In the genomic region with DNA sequence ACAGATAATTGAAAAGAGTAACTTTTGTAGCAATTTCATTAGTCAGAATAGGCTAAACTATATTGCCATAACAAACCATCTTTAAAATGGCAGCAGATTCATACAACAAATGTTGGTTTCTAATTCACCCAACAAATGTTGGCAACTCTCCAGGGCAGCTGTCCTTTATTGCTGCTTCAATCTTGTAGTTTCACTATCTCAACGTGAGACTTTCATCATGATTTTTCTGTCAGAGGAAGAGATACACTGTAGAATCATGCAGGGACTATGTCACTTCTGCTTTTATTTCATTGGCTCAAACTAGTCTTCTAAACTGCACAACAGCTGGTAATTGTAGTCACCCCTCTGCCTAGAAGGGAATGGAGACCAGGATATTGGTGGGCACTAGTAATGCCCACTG, we compare ENCODE assay signal across 10 cellular contexts.
A peak's percentile ranks its signal among the peaks of the same experiment; 100 is the strongest.
DNase-seq lines count a peak whose midpoint lies in the region; ATAC-seq and TF ChIP-seq lines count a peak whose summit lies in the region.
"Had no signal": no experiment of that assay in that cellular context is flagged by ENCODE, and none has a peak within 500 bp of the region (broad histone marks: within the 10 kb centered on the region; RNA-seq: fewer than 3 reads in every experiment).

No MANE protein-coding gene starts in this region.

- no peak overlapping the region for H3K4ac ChIP-seq in H9 (ENCODE audit: low read depth, low read length)

- no peaks in the 10 kb centered on the region for H3K9me3 Mint-ChIP-seq in H9

- H3K4me1 ChIP-seq in H9 (ENCODE audit: insufficient read depth, low read length), result peaks cover 2% of the 10 kb centered on the region
- H3K4me1 ChIP-seq in PC-9 (replicated peaks; ENCODE audit: insufficient read depth), result no peaks in the 10 kb centered on the region

- H3K27me3 ChIP-seq in H9 (ENCODE audit: insufficient read depth, low read length), result no peaks in the 10 kb centered on the region
- no peaks in the 10 kb centered on the region for H3K27me3 ChIP-seq in PC-9 (ENCODE audit: insufficient read depth, low read depth)
- H3K27me3 ChIP-seq: upper lobe of left lung had no signal

- no peak overlapping the region for H3K18ac ChIP-seq in H9 (ENCODE audit: insufficient read length, low read depth, low read length)

- no peak overlapping the region for H3K4me3 ChIP-seq in PC-9
- H3K4me3 ChIP-seq: upper lobe of left lung had no signal

- no peaks in the 10 kb centered on the region for H3K79me2 ChIP-seq in H9 (ENCODE audit: insufficient read depth, low read length)
- H3K79me2 ChIP-seq in PC-9 (ENCODE audit: low read depth), result peaks cover 86% of the 10 kb centered on the region

- no peak overlapping the region for H2BK120ac ChIP-seq in H9 (ENCODE audit: low read depth, low read length, poor library complexity, severe bottlenecking)

- H2BK12ac ChIP-seq in H9 (ENCODE audit: insufficient read length, low read depth, low read length), result no peak overlapping the region

- H3K4me3 Mint-ChIP-seq in H9, result no peak overlapping the region

- CTCF ChIA-PET in PC-9 (lab: Charles Lee), result no interaction called here

- no peak overlapping the region for H3K9ac ChIP-seq in H9 (ENCODE audit: extremely low read depth, insufficient read length, low read length)

- H3K27ac Mint-ChIP-seq in H9, result no peak overlapping the region

- no peak overlapping the region for H2BK5ac ChIP-seq in H9 (ENCODE audit: insufficient read length, low read length)

- no peaks in the 10 kb centered on the region for H3K9me2 ChIP-seq in PC-9 (ENCODE audit: insufficient read depth)

- DNase-seq in COR-L47 (lab: John Stamatoyannopoulos, UW) (peak; percentile 52), SK-MEL-5 (ENCODE audit: low read depth, low spot score) (peak; percentile 69), iris pigment epithelial cell (ENCODE audit: low read depth) (peak; percentile 65), H9 (no peak), PC-9 (no peak), mesenteric fat pad (ENCODE audit: low spot score) (no peak)
- DNase-seq: activated CD4-positive, CD25-positive, alpha-beta regulatory T cell treated with anti-CD3 and anti-CD28 coated beads, Interleukin-2, amount 50 U/mL, for 72 hours; upper lobe of left lung had no signal

- H3F3A ChIP-seq in PC-9 (ENCODE audit: insufficient read depth, low read depth), result peaks cover 39% of the 10 kb centered on the region

- no peaks in the 10 kb centered on the region for H3K9me3 ChIP-seq in H9 (ENCODE audit: control insufficient read depth, low read depth, low read length)
- no peaks in the 10 kb centered on the region for H3K9me3 ChIP-seq in PC-9 (ENCODE audit: insufficient read depth, low read depth)
- H3K9me3 ChIP-seq: upper lobe of left lung had no signal

- no peaks in the 10 kb centered on the region for H3K27me3 Mint-ChIP-seq in H9 (ENCODE audit: low read depth)

- no peak overlapping the region for H2BK20ac ChIP-seq in H9 (ENCODE audit: low read depth, low read length, poor library complexity, severe bottlenecking)

- no peaks in the 10 kb centered on the region for H3K79me1 ChIP-seq in H9 (ENCODE audit: insufficient read depth, low read depth, low read length, poor library complexity, severe bottlenecking)

- H4K91ac ChIP-seq in H9 (ENCODE audit: insufficient read length, low read depth, low read length), result no peak overlapping the region

- H4K20me1 ChIP-seq in H9 (ENCODE audit: control insufficient read depth, insufficient read depth, insufficient read length), result peaks cover 3% of the 10 kb centered on the region
- peaks cover 63% of the 10 kb centered on the region for H4K20me1 ChIP-seq in PC-9 (ENCODE audit: insufficient read depth)

- H2AK5ac ChIP-seq in H9 (ENCODE audit: insufficient read length, low read length), result no peak overlapping the region

- H4K5ac ChIP-seq in H9 (ENCODE audit: insufficient read length, low read depth, low read length), result no peak overlapping the region

- no peak overlapping the region for H3T11ph ChIP-seq in H9 (ENCODE audit: low read length)

- H3K4me2 ChIP-seq in H9 (ENCODE audit: insufficient read depth, insufficient read length, low read length), result no peak overlapping the region
- no peak overlapping the region for H3K4me2 ChIP-seq in PC-9

- 0 out of 2 replicates have a peak, but pooled peaks cover 6% of the 10 kb centered on the region for H3K36me3 ChIP-seq in PC-9 (ENCODE audit: low read depth)
- H3K36me3 ChIP-seq: upper lobe of left lung had no signal

- H2AFZ ChIP-seq in H9 (ENCODE audit: low read length) (no peak overlapping the region), PC-9 (no peak overlapping the region)

- H3K27ac ChIP-seq in H9 (ENCODE audit: insufficient read length, low read depth, low read length), result no peak overlapping the region
- no peak overlapping the region for H3K27ac ChIP-seq in PC-9
- H3K27ac ChIP-seq: upper lobe of left lung had no signal

- no peak overlapping the region for H4K8ac ChIP-seq in H9 (replicated peaks; ENCODE audit: insufficient read length, low read depth, low read length)

- H2BK15ac ChIP-seq in H9 (ENCODE audit: low read depth, low read length), result no peak overlapping the region

- ATAC-seq in HG02798 (IDR thresholded peaks at IDR 0.05; ENCODE audit: poor library complexity, unreplicated experiment), result peak; percentile 53
- no peak for ATAC-seq in HG02571 (IDR thresholded peaks at IDR 0.05; ENCODE audit: unreplicated experiment)

- no peak overlapping the region for H3K56ac ChIP-seq in H9 (ENCODE audit: insufficient read length, low read depth, low read length)

- TF ChIP-seq CTCF in H9 (conservative IDR thresholded peaks at IDR 0.05), result no peak
- TF ChIP-seq CTCF in PC-9 (conservative IDR thresholded peaks at IDR 0.05), result no peak

- H3K4me1 Mint-ChIP-seq in H9, result peaks cover 24 to 25% of the 10 kb centered on the region in 2 experiments

- H3K14ac ChIP-seq in H9 (ENCODE audit: insufficient read depth, low read length), result no peak overlapping the region

- in situ Hi-C loops in SK-MEL-5 (cut with HindIII; ENCODE audit: low pct_unique_long_range_greater_than_20kb, low sequenced_read_pairs), result no loop called here

- no peak overlapping the region for H3K23ac ChIP-seq in H9 (ENCODE audit: insufficient read length, low read depth, low read length)

- intact Hi-C loops in PC-9 (cut with micrococcal nuclease; ENCODE audit: unreplicated experiment), result no loop called here

- BruUV-seq in PC-9 (replicated peaks; lab: Mats Ljungman, UMichigan), result no TSS peak

- POLR2A ChIA-PET in PC-9 (lab: Charles Lee; ENCODE audit: unreplicated experiment), result no interaction called here

- no peaks in the 10 kb centered on the region for H3K23me2 ChIP-seq in H9 (ENCODE audit: insufficient read length, low read depth, low read length, poor library complexity, severe bottlenecking)

- no CpG with 5 or more reads among the region's 1 CpG for WGBS in H9 (ENCODE audit: extremely low coverage, insufficient read length, low lambda C conversion rate)

- H3K36me3 Mint-ChIP-seq in H9 (ENCODE audit: insufficient read depth in 1 of 3, low read depth in 3 of 3), result no peaks in the 10 kb centered on the region

Comparison
In these comparisons a context has a peak if more than half of its experiments do, and no peak if none do; other contexts are left out.
1. DNase-seq: peak in COR-L47 (single experiment), SK-MEL-5 (single experiment) and iris pigment epithelial cell (single experiment); none in H9 (single experiment), PC-9 (0 of 2) and mesenteric fat pad (single experiment).